Comparison of ENCODE assay signal across 1 cellular context in genomic region chr2:148527488-148528340, GRCh38.
TF ChIP-seq lines count a peak whose summit lies in the region.

No MANE protein-coding gene starts in this region.

TF ChIP-seq in HepG2, 621 proteins besides CTCF, POLR2A, EP300 and RAD21 (continued from another document):
- no peak for TF ChIP-seq ZHX1 (CRISPR knock-in tag; IDR thresholded peaks at IDR 0.05; ENCODE audit: low read depth)
- no peak for TF ChIP-seq HMGA1 (CRISPR knock-in tag; conservative IDR thresholded peaks at IDR 0.05)
- TF ChIP-seq HOXD1 (CRISPR knock-in tag; IDR thresholded peaks at IDR 0.05): no peak
- TF ChIP-seq RFX5 (IDR thresholded peaks at IDR 0.05; ENCODE audit: low read depth, low read length): no peak
- no peak for TF ChIP-seq ZNF512 (CRISPR knock-in tag; IDR thresholded peaks at IDR 0.05)
- TF ChIP-seq ZNF503 (CRISPR knock-in tag; IDR thresholded peaks at IDR 0.05): no peak
- TF ChIP-seq ZNF75D (CRISPR knock-in tag; IDR thresholded peaks at IDR 0.05; ENCODE audit: borderline replicate concordance): no peak
- TF ChIP-seq ZNF775 (CRISPR knock-in tag; IDR thresholded peaks at IDR 0.05; ENCODE audit: borderline replicate concordance): no peak
- no peak for TF ChIP-seq ZNF766 (CRISPR knock-in tag; IDR thresholded peaks at IDR 0.05; ENCODE audit: borderline replicate concordance)
- no peak for TF ChIP-seq RARG (CRISPR knock-in tag; IDR thresholded peaks at IDR 0.05; ENCODE audit: low read depth)
- TF ChIP-seq HCFC1 (IDR thresholded peaks at IDR 0.05; ENCODE audit: low read depth, low read length): no peak
- TF ChIP-seq ZFP82 (CRISPR knock-in tag; IDR thresholded peaks at IDR 0.05; ENCODE audit: borderline replicate concordance): no peak
- TF ChIP-seq KDM1A (CRISPR knock-in tag; IDR thresholded peaks at IDR 0.05): no peak
- no peak for TF ChIP-seq RNF219 (CRISPR knock-in tag; IDR thresholded peaks at IDR 0.05)
- TF ChIP-seq ZBTB33 (CRISPR knock-in tag; IDR thresholded peaks at IDR 0.05): no peak
- no peak for TF ChIP-seq ZSCAN12 (CRISPR knock-in tag; IDR thresholded peaks at IDR 0.05)
TF ChIP-seq in HepG2: peak in this region for 0.
